Comparison of ENCODE assay signal across 2 cellular contexts in genomic region chr13:46429558-46429957, GRCh38. TPM values are rescaled to one million over a fixed set of nuclear protein-coding genes. Genes with fewer than 3 reads are reported as not detected.
"Had no signal": no experiment of that assay in that cellular context is flagged by ENCODE, and none has a peak within 500 bp of the region (broad histone marks: within the 10 kb centered on the region; RNA-seq: fewer than 3 reads in every experiment).

No MANE protein-coding gene starts in this region.

RNA-seq across cellular contexts. Expression of gene RUBCNL, which starts 42.5 kb away (rescaled TPM):
- total RNA-seq: endothelial cell of umbilical vein, foreskin keratinocyte had no signal
- polyA plus RNA-seq: endothelial cell of umbilical vein had no signal
